8 cellular contexts compared by ENCODE assay signal in genomic region chr14:68793734-68794129, GRCh38. TPM values are rescaled to one million over a fixed set of nuclear protein-coding genes. Genes with fewer than 3 reads are reported as not detected.
DNase-seq lines count a peak whose midpoint lies in the region; ATAC-seq lines count a peak whose summit lies in the region.

No MANE protein-coding gene starts in this region.

- peaks cover 43% of the 10 kb centered on the region for H3K4me1 Mint-ChIP-seq in activated T-helper 2 cell treated with anti-CD3 and anti-CD28 coated beads, Interferon-gamma antibody, Interleukin-2, Interleukin-4, amounts not matched to agents 10 μg/mL and 5 μg/mL and 100 μg/mL, durations not matched to agents 14 hours and 24 hours and 36 hours (ENCODE audit: low read depth)

- H3K4me3 Mint-ChIP-seq in activated T-helper 2 cell treated with anti-CD3 and anti-CD28 coated beads, Interferon-gamma antibody, Interleukin-2, Interleukin-4, amounts not matched to agents 10 μg/mL and 5 μg/mL and 100 μg/mL, durations not matched to agents 14 hours and 24 hours and 36 hours (ENCODE audit: low read depth), result peak overlapping the region; percentile 92

- no peaks in the 10 kb centered on the region for H3K27me3 Mint-ChIP-seq in activated T-helper 2 cell treated with anti-CD3 and anti-CD28 coated beads, Interferon-gamma antibody, Interleukin-2, Interleukin-4, amounts not matched to agents 10 μg/mL and 5 μg/mL and 100 μg/mL, durations not matched to agents 14 hours and 24 hours and 36 hours (ENCODE audit: low read depth)

- H3K27me3 ChIP-seq in skeletal muscle satellite cell (ENCODE audit: control insufficient read depth, insufficient read depth, low read length), result no peaks in the 10 kb centered on the region

- peaks cover 39% of the 10 kb centered on the region for H3K36me3 ChIP-seq in skeletal muscle satellite cell (ENCODE audit: insufficient read depth, low read length)

- H3K9me3 Mint-ChIP-seq in activated T-helper 2 cell treated with anti-CD3 and anti-CD28 coated beads, Interferon-gamma antibody, Interleukin-2, Interleukin-4, amounts not matched to agents 10 μg/mL and 5 μg/mL and 100 μg/mL, durations not matched to agents 14 hours and 24 hours and 36 hours, result peaks cover 2% of the 10 kb centered on the region

- peak overlapping the region; percentile 97 for H3K9ac ChIP-seq in skeletal muscle satellite cell (ENCODE audit: low read depth, low read length)

- peak overlapping the region; percentile 99 for H3K27ac Mint-ChIP-seq in activated T-helper 2 cell treated with anti-CD3 and anti-CD28 coated beads, Interferon-gamma antibody, Interleukin-2, Interleukin-4, amounts not matched to agents 10 μg/mL and 5 μg/mL and 100 μg/mL, durations not matched to agents 14 hours and 24 hours and 36 hours

- H3K36me3 Mint-ChIP-seq in activated T-helper 2 cell treated with anti-CD3 and anti-CD28 coated beads, Interferon-gamma antibody, Interleukin-2, Interleukin-4, amounts not matched to agents 10 μg/mL and 5 μg/mL and 100 μg/mL, durations not matched to agents 14 hours and 24 hours and 36 hours (ENCODE audit: low read depth), result peaks cover 31% of the 10 kb centered on the region

- H3K9me3 ChIP-seq in skeletal muscle satellite cell (replicated peaks; ENCODE audit: low read length), result no peaks in the 10 kb centered on the region

- peak; percentile 61 for DNase-seq in DMS53 (lab: John Stamatoyannopoulos, UW)
- DNase-seq in DMS53 treated with DMSO at 0.1 percent for 48 hours (lab: John Stamatoyannopoulos, UW; ENCODE audit: unreplicated experiment), result no peak
- no peak for DNase-seq in activated T-helper 2 cell treated with anti-CD3 and anti-CD28 coated beads, Interferon-gamma antibody, Interleukin-2, Interleukin-4, amounts not matched to agents 10 μg/mL and 5 μg/mL and 100 μg/mL, durations not matched to agents 14 hours and 24 hours and 36 hours (ENCODE audit: low spot score)
- no peak for DNase-seq in left ventricle myocardium superior
- DNase-seq in DMS79 treated with DMSO at 0.1 percent for 48 hours (lab: John Stamatoyannopoulos, UW), result no peak

- intact Hi-C loops in activated T-helper 2 cell treated with anti-CD3 and anti-CD28 coated beads, Interferon-gamma antibody, Interleukin-2, Interleukin-4, amounts not matched to agents 10 μg/mL and 5 μg/mL and 100 μg/mL, durations not matched to agents 14 hours and 24 hours and 36 hours (cut with micrococcal nuclease), result loop anchor here (1.0 to 5.0 kb wide), 6 partner anchors 11 to 976 kb away; partner anchors contain the start of genes RAD51B and ZFYVE26
- intact Hi-C loops in left ventricle myocardium superior (cut with micrococcal nuclease), result no loop called here

- ATAC-seq in left ventricle myocardium superior (peak; percentile 16), GM21447 (IDR thresholded peaks at IDR 0.05; ENCODE audit: unreplicated experiment) (no peak), GM19467 (IDR thresholded peaks at IDR 0.05; ENCODE audit: unreplicated experiment) (no peak)

- peaks cover 16% of the 10 kb centered on the region for H3K4me1 ChIP-seq in skeletal muscle satellite cell (ENCODE audit: control insufficient read depth, insufficient read depth, low read length)

- H3K4me3 ChIP-seq in skeletal muscle satellite cell (ENCODE audit: low read length), result peak overlapping the region; percentile 99

- peak overlapping the region; percentile 91 for H3K4me2 ChIP-seq in skeletal muscle satellite cell (ENCODE audit: low read length)

RNA-seq across cellular contexts. Expression of gene ZFP36L1, which starts 0.9 kb away (rescaled TPM):
- 70.0 and 73.4 TPM in 2 replicates for total RNA-seq in activated T-helper 2 cell treated with anti-CD3 and anti-CD28 coated beads, Interferon-gamma antibody, Interleukin-2, Interleukin-4, amounts not matched to agents 10 μg/mL and 5 μg/mL and 100 μg/mL, durations not matched to agents 14 hours and 24 hours and 36 hours
- 49.2 TPM for total RNA-seq in left ventricle myocardium superior
- 97.0 and 105 TPM in 2 replicates for total RNA-seq in skeletal muscle satellite cell (2012; rRNA removed)
